Comparison of ENCODE assay signal across 1 cellular context in the genomic region with DNA sequence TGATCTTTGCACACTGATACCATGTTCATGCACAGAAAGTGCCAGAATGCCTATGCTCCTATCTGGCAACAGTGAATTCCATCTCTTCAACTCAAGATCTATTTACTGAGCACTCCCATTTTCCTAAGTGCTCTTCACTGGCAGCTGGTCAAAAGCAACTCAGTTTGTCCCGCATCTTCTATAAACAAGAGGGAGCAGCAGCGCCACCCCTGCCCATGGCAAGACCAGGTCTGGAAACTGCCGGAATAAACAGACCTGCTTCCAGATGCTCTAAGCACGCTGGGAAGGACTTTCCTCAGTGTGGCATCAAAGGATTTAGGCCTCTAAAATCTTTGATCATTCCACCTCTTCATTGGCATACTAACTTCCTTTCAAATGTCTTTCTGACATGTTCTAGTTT.
TF ChIP-seq lines count a peak whose summit lies in the region.

No MANE protein-coding gene starts in this region.

TF ChIP-seq in K562, 482 proteins besides CTCF, POLR2A, EP300 and RAD21 (continued from another document):
- TF ChIP-seq, protein P1, sequence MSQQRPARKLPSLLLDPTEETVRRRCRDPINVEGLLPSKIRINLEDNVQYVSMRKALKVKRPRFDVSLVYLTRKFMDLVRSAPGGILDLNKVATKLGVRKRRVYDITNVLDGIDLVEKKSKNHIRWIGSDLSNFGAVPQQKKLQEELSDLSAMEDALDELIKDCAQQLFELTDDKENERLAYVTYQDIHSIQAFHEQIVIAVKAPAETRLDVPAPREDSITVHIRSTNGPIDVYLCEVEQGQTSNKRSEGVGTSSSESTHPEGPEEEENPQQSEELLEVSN (IDR thresholded peaks at IDR 0.05; ENCODE audit: borderline replicate concordance in 1 of 2, extremely low read depth in 1 of 2, insufficient read depth in 1 of 2, insufficient read length in 1 of 2, low read depth in 1 of 2, low read length in 1 of 2, poor library complexity in 1 of 2, severe bottlenecking in 1 of 2): no peak
